Comparison of ENCODE assay signal across 10 cellular contexts in genomic region chr1:153531638-153532037, GRCh38. TPM values are rescaled to one million over a fixed set of nuclear protein-coding genes. Genes with fewer than 3 reads are reported as not detected.
DNase-seq lines count a peak whose midpoint lies in the region; ATAC-seq and TF ChIP-seq lines count a peak whose summit lies in the region.
"Had no signal": no experiment of that assay in that cellular context is flagged by ENCODE, and none has a peak within 500 bp of the region (broad histone marks: within the 10 kb centered on the region; RNA-seq: fewer than 3 reads in every experiment).

No MANE protein-coding gene starts in this region.

- no peak for TF ChIP-seq CTCF in CD8-positive, alpha-beta T cell (IDR thresholded peaks at IDR 0.05)
- TF ChIP-seq CTCF in Peyer's patch (IDR thresholded peaks at IDR 0.05): no peak
- TF ChIP-seq CTCF in sigmoid colon (IDR thresholded peaks at IDR 0.05): no peak
- TF ChIP-seq CTCF in psoas muscle (IDR thresholded peaks at IDR 0.05): no peak
- no peak for TF ChIP-seq CTCF in chondrocyte (IDR thresholded peaks at IDR 0.05)

- WGBS in sigmoid colon, 2 donors: 89 to 91% methylated on average over 3 of the region's 3 CpGs
- WGBS in psoas muscle, 3 donors: 84 to 86% (median 86%) methylated on average over 3 of the region's 3 CpGs

- no peaks in the 10 kb centered on the region for H3K27me3 ChIP-seq in CD8-positive, alpha-beta T cell (ENCODE audit: insufficient read depth, low read length)
- H3K27me3 ChIP-seq in Peyer's patch (no peaks in the 10 kb centered on the region), sigmoid colon (no peaks in the 10 kb centered on the region), psoas muscle (ENCODE audit: insufficient read depth in 3 of 3, low read length in 2 of 3) (peaks cover 0 to 12% (median 0%) of the 10 kb centered on the region in 3 donors)
- H3K27me3 ChIP-seq: cardiac muscle cell, SJSA1 had no signal

- POLR2A ChIA-PET in CD8-positive, alpha-beta T cell (lab: Charles Lee): interaction anchor here (0.7 to 6.4 kb wide), 12 partner anchors 9 to 459 kb away, joined by 3 to 131 read pairs (median 4); partner anchors contain the start of genes CHTOP, RPS27, S100A2 and S100A4

- H3K27ac ChIP-seq in CD8-positive, alpha-beta T cell (ENCODE audit: low read depth, low read length): no peak overlapping the region
- H3K27ac ChIP-seq in Peyer's patch (peak overlapping the region in 3 of 4 donors; percentile 96 to 99 (median 98)), sigmoid colon (peak overlapping the region in 3 of 4 donors; percentile 26 to 99 (median 98)), psoas muscle (no peak overlapping the region)
- H3K27ac ChIP-seq: cardiac muscle cell, SJSA1 had no signal

- TF ChIP-seq POLR2A in Peyer's patch (IDR thresholded peaks at IDR 0.05) (no peak), sigmoid colon (IDR thresholded peaks at IDR 0.05) (no peak)

- intact Hi-C loops in CD8-positive, alpha-beta T cell (cut with DNase I, micrococcal nuclease): loop anchor here (1.0 to 10.0 kb wide), 6 partner anchors 20 to 463 kb away; partner anchors contain the start of genes CHTOP (in 1 of the 2), RPS27 (in 1 of the 2) and S100A14 (in 1 of the 2)
- intact Hi-C loops in sigmoid colon (cut with DNase I): loop anchor here (2.0 to 5.0 kb wide), 3 partner anchors 21 to 103 kb away; partner anchors contain the start of genes CHTOP and S100A16
- intact Hi-C loops in psoas muscle (cut with DNase I): loop anchor here in 1 of 2 donors (2.0 kb wide), 1 partner anchor 37 kb away; no protein-coding TSS in a partner anchor

- peaks cover 23% of the 10 kb centered on the region for H3K36me3 Mint-ChIP-seq in CD8-positive, alpha-beta T cell
- H3K36me3 Mint-ChIP-seq in chondrocyte (ENCODE audit: low read depth): no peaks in the 10 kb centered on the region

- no peaks in the 10 kb centered on the region for H3K9me3 ChIP-seq in CD8-positive, alpha-beta T cell (ENCODE audit: low read length)
- no peaks in the 10 kb centered on the region for H3K9me3 ChIP-seq in Peyer's patch
- no peaks in the 10 kb centered on the region for H3K9me3 ChIP-seq in sigmoid colon
- H3K9me3 ChIP-seq in psoas muscle: no peaks in the 10 kb centered on the region
- H3K9me3 ChIP-seq: SJSA1 had no signal

- H3K4me1 ChIP-seq in CD8-positive, alpha-beta T cell (ENCODE audit: insufficient read depth, low read length): peaks cover 50% of the 10 kb centered on the region
- H3K4me1 ChIP-seq in Peyer's patch (peaks cover 6 to 42% (median 11%) of the 10 kb centered on the region in 4 donors), sigmoid colon (peaks cover 0 to 50% (median 44%) of the 10 kb centered on the region in 4 donors), psoas muscle (peaks cover 12% of the 10 kb centered on the region)

- H3K4me3 ChIP-seq in CD8-positive, alpha-beta T cell (ENCODE audit: low read depth, low read length): no peak overlapping the region
- no peak overlapping the region for H3K4me3 ChIP-seq in Peyer's patch
- H3K4me3 ChIP-seq in sigmoid colon: no peak overlapping the region
- H3K4me3 ChIP-seq in psoas muscle: no peak overlapping the region
- H3K4me3 ChIP-seq: cardiac muscle cell, SJSA1 had no signal

- no peak for TF ChIP-seq EP300 in sigmoid colon (IDR thresholded peaks at IDR 0.05)

- no peak for DNase-seq in CD8-positive, alpha-beta T cell
- DNase-seq in Peyer's patch: no peak
- DNase-seq in ecto neural progenitor cell (ENCODE audit: low spot score): peak; percentile 30
- peak; percentile 22 for DNase-seq in sigmoid colon
- DNase-seq in psoas muscle: no peak
- DNase-seq in SW 1271 (lab: John Stamatoyannopoulos, UW): no peak
- DNase-seq in chondrocyte (ENCODE audit: low spot score): no peak

- CTCF ChIA-PET in CD8-positive, alpha-beta T cell (lab: Charles Lee): interaction anchor here (0.5 to 8.5 kb wide), 14 partner anchors 10 to 260 kb away, joined by 3 to 201 read pairs (median 20); partner anchors contain the start of genes CHTOP, S100A14, S100A2 and S100A3

- no peaks in the 10 kb centered on the region for H3K9me3 Mint-ChIP-seq in CD8-positive, alpha-beta T cell
- H3K9me3 Mint-ChIP-seq in chondrocyte (ENCODE audit: low read depth): no peaks in the 10 kb centered on the region

- peaks cover 56% of the 10 kb centered on the region for H3K4me1 Mint-ChIP-seq in CD8-positive, alpha-beta T cell (ENCODE audit: low read depth)
- peaks cover 24% of the 10 kb centered on the region for H3K4me1 Mint-ChIP-seq in chondrocyte (ENCODE audit: low read depth)

- ATAC-seq in CD8-positive, alpha-beta T cell: no peak
- no peak for ATAC-seq in psoas muscle

- H3K27ac Mint-ChIP-seq in CD8-positive, alpha-beta T cell: peak overlapping the region; percentile 75
- H3K27ac Mint-ChIP-seq in chondrocyte (ENCODE audit: unreplicated experiment): no peak overlapping the region

- no peaks in the 10 kb centered on the region for H3K27me3 Mint-ChIP-seq in CD8-positive, alpha-beta T cell (ENCODE audit: low read depth)
- no peaks in the 10 kb centered on the region for H3K27me3 Mint-ChIP-seq in chondrocyte (ENCODE audit: low read depth)

- H3K36me3 ChIP-seq in CD8-positive, alpha-beta T cell (ENCODE audit: insufficient read depth, low read length): no peaks in the 10 kb centered on the region
- H3K36me3 ChIP-seq in Peyer's patch (no peaks in the 10 kb centered on the region), sigmoid colon (no peaks in the 10 kb centered on the region), psoas muscle (ENCODE audit: insufficient read depth in 1 of 2, low read depth in 1 of 2) (no peaks in the 10 kb centered on the region)
- H3K36me3 ChIP-seq: cardiac muscle cell had no signal

- H3K4me3 Mint-ChIP-seq in CD8-positive, alpha-beta T cell: no peak overlapping the region
- no peak overlapping the region for H3K4me3 Mint-ChIP-seq in chondrocyte (ENCODE audit: unreplicated experiment)

RNA-seq across cellular contexts. Expression of gene S100A6, which starts 4.2 kb away (rescaled TPM):
- 100 to 1,000 TPM; 156 to 166 TPM for total RNA-seq in CD8-positive, alpha-beta T cell
- total RNA-seq in Peyer's patch: 100 to 1,000 TPM; 321 to 366 (median 334) TPM
- total RNA-seq in sigmoid colon: 1,000 to 10,000 TPM in 1 of 4 donors, 100 to 1,000 TPM in 3; 445 to 1,159 (median 590) TPM
- 1,000 to 10,000 TPM; 4,079 to 7,223 (median 4,178) TPM for polyA plus RNA-seq in sigmoid colon
- 100 to 1,000 TPM in 3 of 4 donors, 10 to 100 TPM in 1; 78.5 to 420 (median 150) TPM for total RNA-seq in psoas muscle
- 100 to 1,000 TPM; 295 to 506 (median 467) TPM for polyA plus RNA-seq in psoas muscle
- 1.4 to 12.1 TPM (median 10.9 TPM) in 3 replicates for total RNA-seq in chondrocyte

RNA-seq across cellular contexts. Expression of gene S100A5, which starts 9.1 kb away (rescaled TPM):
- not detected for total RNA-seq in CD8-positive, alpha-beta T cell
- total RNA-seq in Peyer's patch: not detected
- total RNA-seq in sigmoid colon: not detected
- not detected for polyA plus RNA-seq in sigmoid colon
- not detected for total RNA-seq in psoas muscle
- polyA plus RNA-seq in psoas muscle: not detected
- total RNA-seq in chondrocyte: 0.47 to 0.94 TPM in 2 of 3 replicates, not detected in the other
- total RNA-seq: cardiac muscle cell, pulmonary artery endothelial cell, SJSA1 had no signal

RNA-seq across cellular contexts. Expression of gene S100A4, which starts 14.0 kb away (rescaled TPM):
- 100 to 1,000 TPM; 172 to 177 TPM for total RNA-seq in CD8-positive, alpha-beta T cell
- total RNA-seq in Peyer's patch: 100 to 1,000 TPM in 1 of 4 donors, 10 to 100 TPM in 3; 38.2 to 435 (median 53.6) TPM
- 100 to 1,000 TPM; 189 to 486 (median 288) TPM for total RNA-seq in sigmoid colon
- polyA plus RNA-seq in sigmoid colon: 100 to 1,000 TPM; 304 to 499 (median 336) TPM
- 10 to 100 TPM; 27.0 to 54.7 (median 47.3) TPM for total RNA-seq in psoas muscle
- polyA plus RNA-seq in psoas muscle: 100 to 1,000 TPM in 1 of 3 donors, 10 to 100 TPM in 2; 75.2 to 155 (median 83.6) TPM
- 331 to 404 TPM (median 388 TPM) in 3 replicates for total RNA-seq in chondrocyte

RNA-seq across cellular contexts. Expression of gene S100A3, which starts 17.4 kb away (rescaled TPM):
- not detected for total RNA-seq in CD8-positive, alpha-beta T cell
- total RNA-seq in Peyer's patch (not detected), sigmoid colon (1 to 10 TPM; 1.1 to 4.3 (median 2.2) TPM), psoas muscle (1 to 10 TPM in 2 of 4 donors, under 1 TPM in 2; 0.34 to 5.5 (median 0.86) TPM), chondrocyte (6.5 to 10.8 TPM (median 8.7 TPM) in 3 replicates)
- polyA plus RNA-seq in sigmoid colon (1 to 10 TPM; 1.4 to 3.9 (median 3.6) TPM), psoas muscle (1 to 10 TPM in 2 of 3 donors, under 1 TPM in 1; 0.77 to 6.6 (median 3.4) TPM)
- total RNA-seq: cardiac muscle cell had no signal

RNA-seq across cellular contexts. Expression of gene S100A2, which starts 34.0 kb away (rescaled TPM):
- not detected for total RNA-seq in CD8-positive, alpha-beta T cell
- not detected for total RNA-seq in Peyer's patch
- total RNA-seq in sigmoid colon: 1 to 10 TPM in 1 of 4 donors, under 1 TPM in 1, not detected in 2; 0.68 to 1.8 TPM
- polyA plus RNA-seq in sigmoid colon: 10 to 100 TPM in 1 of 3 donors, 1 to 10 TPM in 2; 1.8 to 16.2 (median 2.3) TPM
- 1 to 10 TPM in 3 of 4 donors, under 1 TPM in 1; 0.86 to 10.0 (median 1.1) TPM for total RNA-seq in psoas muscle
- polyA plus RNA-seq in psoas muscle: 10 to 100 TPM in 1 of 3 donors, 1 to 10 TPM in 2; 1.1 to 15.4 (median 2.1) TPM
- 15.4 to 22.2 TPM (median 18.9 TPM) in 3 replicates for total RNA-seq in chondrocyte
- total RNA-seq: cardiac muscle cell had no signal

Comparison
In these comparisons a context has a peak if more than half of its experiments do, and no peak if none do; other contexts are left out.
1. DNase-seq: peak in ecto neural progenitor cell (single experiment) and sigmoid colon (single experiment); none in CD8-positive, alpha-beta T cell (0 of 7), Peyer's patch (0 of 3), psoas muscle (0 of 2), SW 1271 (0 of 2) and chondrocyte (single experiment).
2. H3K27ac ChIP-seq: peak in Peyer's patch (3 of 4) and sigmoid colon (3 of 4); none in CD8-positive, alpha-beta T cell (single experiment) and psoas muscle (single experiment).